In the genomic region with DNA sequence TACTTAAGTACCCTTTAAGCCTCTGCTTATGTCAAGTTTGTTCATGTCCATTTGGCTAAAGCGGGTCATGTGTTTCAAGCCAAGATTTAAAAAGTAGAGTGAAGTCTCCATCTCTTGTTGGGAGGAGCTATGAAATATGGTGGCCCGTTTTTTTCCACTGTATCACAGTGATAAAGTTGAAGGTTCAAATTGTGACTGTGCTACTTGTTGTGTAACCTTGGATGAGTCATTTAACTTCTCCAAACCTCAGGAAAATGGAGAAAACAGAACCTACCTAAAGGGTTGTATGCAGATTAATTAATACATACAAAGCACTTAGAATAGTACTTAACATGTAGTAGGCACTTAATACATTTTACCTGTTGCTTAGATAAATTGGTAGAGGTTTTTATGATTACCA, we compare ENCODE assay signal across 1 cellular context.
TF ChIP-seq lines count a peak whose summit lies in the region.

No MANE protein-coding gene starts in this region.

TF ChIP-seq in HepG2, 621 proteins besides CTCF, POLR2A, EP300 and RAD21:
- TF ChIP-seq, protein P1, sequence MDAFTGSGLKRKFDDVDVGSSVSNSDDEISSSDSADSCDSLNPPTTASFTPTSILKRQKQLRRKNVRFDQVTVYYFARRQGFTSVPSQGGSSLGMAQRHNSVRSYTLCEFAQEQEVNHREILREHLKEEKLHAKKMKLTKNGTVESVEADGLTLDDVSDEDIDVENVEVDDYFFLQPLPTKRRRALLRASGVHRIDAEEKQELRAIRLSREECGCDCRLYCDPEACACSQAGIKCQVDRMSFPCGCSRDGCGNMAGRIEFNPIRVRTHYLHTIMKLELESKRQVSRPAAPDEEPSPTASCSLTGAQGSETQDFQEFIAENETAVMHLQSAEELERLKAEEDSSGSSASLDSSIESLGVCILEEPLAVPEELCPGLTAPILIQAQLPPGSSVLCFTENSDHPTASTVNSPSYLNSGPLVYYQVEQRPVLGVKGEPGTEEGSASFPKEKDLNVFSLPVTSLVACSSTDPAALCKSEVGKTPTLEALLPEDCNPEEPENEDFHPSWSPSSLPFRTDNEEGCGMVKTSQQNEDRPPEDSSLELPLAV (CRISPR knock-in tag; conservative IDR thresholded peaks at IDR 0.05; ENCODE audit: low read depth): no peak
- TF ChIP-seq SMARCE1 (IDR thresholded peaks at IDR 0.05; ENCODE audit: borderline replicate concordance) (no peak), RARA (CRISPR knock-in tag; IDR thresholded peaks at IDR 0.05) (0 out of 2 replicates have a peak, but pooled peaks have one; percentile 18), RNF219 (CRISPR knock-in tag; IDR thresholded peaks at IDR 0.05) (no peak), TBP (CRISPR knock-in tag; IDR thresholded peaks at IDR 0.05) (no peak), HNRNPUL1 (IDR thresholded peaks at IDR 0.05; ENCODE audit: low read depth, low read length) (no peak), ZBTB34 (CRISPR knock-in tag; IDR thresholded peaks at IDR 0.05) (no peak), FOSL1 (CRISPR knock-in tag; IDR thresholded peaks at IDR 0.05; ENCODE audit: borderline replicate concordance) (0 out of 2 replicates have a peak, but pooled peaks have one; percentile 43), ZBTB40 (IDR thresholded peaks at IDR 0.05) (peak; percentile 32; the same call in 1 of the 2 replicates), ZBTB40 (CRISPR knock-in tag; IDR thresholded peaks at IDR 0.05) (no peak; the same call in 1 of the 2 replicates), ZSCAN30 (CRISPR knock-in tag; IDR thresholded peaks at IDR 0.05) (no peak), FIP1L1 (IDR thresholded peaks at IDR 0.05; ENCODE audit: borderline replicate concordance, insufficient read depth, low read depth, low read length) (no peak), HIVEP1 (CRISPR knock-in tag; IDR thresholded peaks at IDR 0.05) (no peak), ZNF629 (CRISPR knock-in tag; conservative IDR thresholded peaks at IDR 0.05) (no peak), ATF6 (CRISPR knock-in tag; conservative IDR thresholded peaks at IDR 0.05) (no peak), PLSCR1 (CRISPR knock-in tag; IDR thresholded peaks at IDR 0.05; ENCODE audit: borderline replicate concordance) (no peak), MBNL3 (CRISPR knock-in tag; conservative IDR thresholded peaks at IDR 0.05) (no peak), SAP130 (CRISPR knock-in tag; IDR thresholded peaks at IDR 0.05; ENCODE audit: low read depth) (0 out of 2 replicates have a peak, but pooled peaks have one; percentile 14), FOSL2 (CRISPR knock-in tag; IDR thresholded peaks at IDR 0.05) (peak; percentile 66), ZSCAN5A (CRISPR knock-in tag; IDR thresholded peaks at IDR 0.05; ENCODE audit: borderline replicate concordance) (no peak), HDAC1 (CRISPR knock-in tag; IDR thresholded peaks at IDR 0.05) (no peak), CEBPB (IDR thresholded peaks at IDR 0.05; ENCODE audit: borderline replicate concordance, low read depth, low read length) (peak; percentile 57; the same call in 1 of the 2 replicates), ZFP36L2 (CRISPR knock-in tag; IDR thresholded peaks at IDR 0.05) (no peak), ZBTB3 (CRISPR knock-in tag; IDR thresholded peaks at IDR 0.05; ENCODE audit: borderline replicate concordance, low read depth) (no peak), JUND (CRISPR knock-in tag; IDR thresholded peaks at IDR 0.05) (0 out of 2 replicates have a peak, but pooled peaks have one; percentile 12), DR1 (CRISPR knock-in tag; IDR thresholded peaks at IDR 0.05) (no peak), CEBPG (CRISPR knock-in tag; IDR thresholded peaks at IDR 0.05) (peak; percentile 26; the same call in 1 of the 2 replicates)
- TF ChIP-seq, protein P2, sequence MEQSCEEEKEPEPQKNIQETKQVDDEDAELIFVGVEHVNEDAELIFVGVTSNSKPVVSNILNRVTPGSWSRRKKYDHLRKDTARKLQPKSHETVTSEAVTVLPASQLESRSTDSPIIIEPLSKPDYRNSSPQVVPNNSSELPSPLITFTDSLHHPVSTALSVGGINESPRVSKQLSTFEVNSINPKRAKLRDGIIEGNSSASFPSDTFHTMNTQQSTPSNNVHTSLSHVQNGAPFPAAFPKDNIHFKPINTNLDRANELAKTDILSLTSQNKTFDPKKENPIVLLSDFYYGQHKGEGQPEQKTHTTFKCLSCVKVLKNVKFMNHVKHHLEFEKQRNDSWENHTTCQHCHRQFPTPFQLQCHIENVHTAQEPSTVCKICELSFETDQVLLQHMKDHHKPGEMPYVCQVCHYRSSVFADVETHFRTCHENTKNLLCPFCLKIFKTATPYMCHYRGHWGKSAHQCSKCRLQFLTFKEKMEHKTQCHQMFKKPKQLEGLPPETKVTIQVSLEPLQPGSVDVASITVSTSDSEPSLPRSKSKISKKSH (CRISPR knock-in tag; IDR thresholded peaks at IDR 0.05; ENCODE audit: borderline replicate concordance): no peak
- TF ChIP-seq, protein P3, sequence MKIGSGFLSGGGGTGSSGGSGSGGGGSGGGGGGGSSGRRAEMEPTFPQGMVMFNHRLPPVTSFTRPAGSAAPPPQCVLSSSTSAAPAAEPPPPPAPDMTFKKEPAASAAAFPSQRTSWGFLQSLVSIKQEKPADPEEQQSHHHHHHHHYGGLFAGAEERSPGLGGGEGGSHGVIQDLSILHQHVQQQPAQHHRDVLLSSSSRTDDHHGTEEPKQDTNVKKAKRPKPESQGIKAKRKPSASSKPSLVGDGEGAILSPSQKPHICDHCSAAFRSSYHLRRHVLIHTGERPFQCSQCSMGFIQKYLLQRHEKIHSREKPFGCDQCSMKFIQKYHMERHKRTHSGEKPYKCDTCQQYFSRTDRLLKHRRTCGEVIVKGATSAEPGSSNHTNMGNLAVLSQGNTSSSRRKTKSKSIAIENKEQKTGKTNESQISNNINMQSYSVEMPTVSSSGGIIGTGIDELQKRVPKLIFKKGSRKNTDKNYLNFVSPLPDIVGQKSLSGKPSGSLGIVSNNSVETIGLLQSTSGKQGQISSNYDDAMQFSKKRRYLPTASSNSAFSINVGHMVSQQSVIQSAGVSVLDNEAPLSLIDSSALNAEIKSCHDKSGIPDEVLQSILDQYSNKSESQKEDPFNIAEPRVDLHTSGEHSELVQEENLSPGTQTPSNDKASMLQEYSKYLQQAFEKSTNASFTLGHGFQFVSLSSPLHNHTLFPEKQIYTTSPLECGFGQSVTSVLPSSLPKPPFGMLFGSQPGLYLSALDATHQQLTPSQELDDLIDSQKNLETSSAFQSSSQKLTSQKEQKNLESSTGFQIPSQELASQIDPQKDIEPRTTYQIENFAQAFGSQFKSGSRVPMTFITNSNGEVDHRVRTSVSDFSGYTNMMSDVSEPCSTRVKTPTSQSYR (CRISPR knock-in tag; IDR thresholded peaks at IDR 0.05; ENCODE audit: borderline replicate concordance): no peak
